ENCODE assay signal across 13 cellular contexts in the genomic region with DNA sequence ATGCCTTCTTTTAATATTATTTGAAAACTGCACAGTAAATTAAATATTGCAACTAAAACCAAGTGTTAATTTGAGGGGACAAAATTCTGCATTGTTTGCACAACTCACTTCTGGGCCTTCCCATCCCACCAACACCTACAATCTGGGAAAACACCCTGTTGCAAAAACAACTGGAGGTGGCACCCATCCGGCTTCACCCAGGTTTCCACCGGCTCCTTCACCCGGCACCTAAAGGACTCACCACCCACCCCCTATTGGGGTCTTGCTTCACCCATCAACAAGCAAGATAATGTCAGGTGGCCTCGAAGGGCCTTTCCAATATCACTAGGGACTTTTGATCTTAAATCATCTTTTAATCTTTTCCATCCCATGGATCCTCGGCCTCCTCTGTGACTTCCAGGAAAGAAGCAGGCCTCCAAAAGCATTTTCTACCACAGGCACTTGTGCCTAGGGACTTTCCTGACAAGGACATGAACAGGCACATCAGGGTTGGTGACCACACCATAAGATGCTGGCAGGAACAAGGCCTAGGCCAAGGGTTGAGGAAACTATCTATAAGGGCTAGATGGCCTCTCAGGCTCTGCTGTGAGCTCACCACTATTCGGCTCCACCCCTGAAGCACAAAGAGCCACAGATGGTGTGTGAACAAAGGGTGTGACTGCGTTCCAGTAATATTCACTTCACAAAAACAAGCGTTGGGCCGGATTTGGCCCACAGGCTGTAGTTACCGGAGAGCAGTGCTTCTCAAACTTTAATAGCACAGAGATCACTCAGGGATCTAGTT.
DNase-seq lines count a peak whose midpoint lies in the region; ATAC-seq and TF ChIP-seq lines count a peak whose summit lies in the region.
"Had no signal": no experiment of that assay in that cellular context is flagged by ENCODE, and none has a peak within 500 bp of the region (broad histone marks: within the 10 kb centered on the region; RNA-seq: fewer than 3 reads in every experiment).

No MANE protein-coding gene starts in this region.

- CTCF ChIA-PET in activated CD8-positive, alpha-beta T cell treated with anti-CD3 and anti-CD28 coated beads, Interleukin-2, amount 10 ng/mL, durations not matched to agents 7 days and 5 days (lab: Charles Lee) = no interaction called here
- CTCF ChIA-PET in CD4-positive, alpha-beta T cell (lab: Charles Lee) = no interaction called here

- H3K27me3 ChIP-seq in CD4-positive, alpha-beta T cell (ENCODE audit: control insufficient read depth, insufficient read depth, low read length) = no peaks in the 10 kb centered on the region
- H3K27me3 ChIP-seq in left ventricle myocardium inferior (ENCODE audit: low read depth) = no peaks in the 10 kb centered on the region
- no peaks in the 10 kb centered on the region for H3K27me3 ChIP-seq in effector memory CD4-positive, alpha-beta T cell (replicated peaks; ENCODE audit: control insufficient read depth, insufficient read depth, low read length, poor library complexity, severe bottlenecking)

- TF ChIP-seq CTCF in CD4-positive, alpha-beta T cell (IDR thresholded peaks at IDR 0.05) = no peak
- no peak for TF ChIP-seq CTCF in left ventricle myocardium inferior (IDR thresholded peaks at IDR 0.05; ENCODE audit: borderline replicate concordance)

- H3K4me1 Mint-ChIP-seq in activated CD4-positive, alpha-beta T cell treated with anti-CD3 and anti-CD28 coated beads, Interleukin-2, amount 10 ng/mL, durations not matched to agents 24 days and 14 days = peaks cover 70% of the 10 kb centered on the region
- peaks cover 83% of the 10 kb centered on the region for H3K4me1 Mint-ChIP-seq in activated CD8-positive, alpha-beta T cell treated with anti-CD3 and anti-CD28 coated beads, Interleukin-2, amount 10 ng/mL, durations not matched to agents 7 days and 5 days (ENCODE audit: low read depth)
- H3K4me1 Mint-ChIP-seq in immature natural killer cell = peaks cover 67 to 80% of the 10 kb centered on the region in 2 donors
- H3K4me1 Mint-ChIP-seq in stimulated activated naive CD8-positive, alpha-beta T cell treated with anti-CD3 and anti-CD28 coated beads, Interleukin-15, Interleukin-2, amounts not matched to agents 100 ng/mL and 50 ng/mL, for 24 hours (ENCODE audit: low read depth) = peaks cover 76% of the 10 kb centered on the region
- peaks cover 14% of the 10 kb centered on the region for H3K4me1 Mint-ChIP-seq in CD4-positive, alpha-beta T cell (ENCODE audit: low read depth)

- POLR2A ChIA-PET in activated CD8-positive, alpha-beta T cell treated with anti-CD3 and anti-CD28 coated beads, Interleukin-2, amount 10 ng/mL, durations not matched to agents 7 days and 5 days (lab: Charles Lee) = no interaction called here
- POLR2A ChIA-PET in CD4-positive, alpha-beta T cell (lab: Charles Lee) = no interaction called here

- no peak for ATAC-seq in activated CD8-positive, alpha-beta T cell treated with anti-CD3 and anti-CD28 coated beads, Interleukin-2, amount 10 ng/mL, durations not matched to agents 7 days and 5 days
- no peak for ATAC-seq in CD4-positive, alpha-beta T cell (ENCODE audit: poor library complexity)

- no peak overlapping the region for H3K4me3 ChIP-seq in left ventricle myocardium inferior
- H3K4me3 ChIP-seq in effector memory CD4-positive, alpha-beta T cell (ENCODE audit: insufficient read depth, low read depth, low read length, poor library complexity, severe bottlenecking) = no peak overlapping the region

- peak overlapping the region; percentile 24 for H3K4me3 Mint-ChIP-seq in activated CD4-positive, alpha-beta T cell treated with anti-CD3 and anti-CD28 coated beads, Interleukin-2, amount 10 ng/mL, durations not matched to agents 24 days and 14 days
- H3K4me3 Mint-ChIP-seq in activated CD8-positive, alpha-beta T cell treated with anti-CD3 and anti-CD28 coated beads, Interleukin-2, amount 10 ng/mL, durations not matched to agents 7 days and 5 days = no peak overlapping the region
- peak overlapping the region; percentile 12 to 85 (median 72) for H3K4me3 Mint-ChIP-seq in immature natural killer cell
- peak overlapping the region; percentile 12 for H3K4me3 Mint-ChIP-seq in stimulated activated naive CD8-positive, alpha-beta T cell treated with anti-CD3 and anti-CD28 coated beads, Interleukin-15, Interleukin-2, amounts not matched to agents 100 ng/mL and 50 ng/mL, for 24 hours
- no peak overlapping the region for H3K4me3 Mint-ChIP-seq in CD4-positive, alpha-beta T cell
- H3K4me3 Mint-ChIP-seq: CD14-positive monocyte had no signal

- no peaks in the 10 kb centered on the region for H3K27me3 Mint-ChIP-seq in activated CD4-positive, alpha-beta T cell treated with anti-CD3 and anti-CD28 coated beads, Interleukin-2, amount 10 ng/mL, durations not matched to agents 24 days and 14 days
- no peaks in the 10 kb centered on the region for H3K27me3 Mint-ChIP-seq in activated CD8-positive, alpha-beta T cell treated with anti-CD3 and anti-CD28 coated beads, Interleukin-2, amount 10 ng/mL, durations not matched to agents 7 days and 5 days (ENCODE audit: low read depth)
- H3K27me3 Mint-ChIP-seq in immature natural killer cell (ENCODE audit: low read depth in 3 of 3) = peaks cover 0 to 2% (median 0%) of the 10 kb centered on the region in 3 donors
- H3K27me3 Mint-ChIP-seq in stimulated activated naive CD8-positive, alpha-beta T cell treated with anti-CD3 and anti-CD28 coated beads, Interleukin-15, Interleukin-2, amounts not matched to agents 100 ng/mL and 50 ng/mL, for 24 hours = no peaks in the 10 kb centered on the region
- H3K27me3 Mint-ChIP-seq in CD4-positive, alpha-beta T cell = no peaks in the 10 kb centered on the region

- peak overlapping the region; percentile 90 for H3K27ac Mint-ChIP-seq in activated CD4-positive, alpha-beta T cell treated with anti-CD3 and anti-CD28 coated beads, Interleukin-2, amount 10 ng/mL, durations not matched to agents 24 days and 14 days
- peak overlapping the region; percentile 66 for H3K27ac Mint-ChIP-seq in activated CD8-positive, alpha-beta T cell treated with anti-CD3 and anti-CD28 coated beads, Interleukin-2, amount 10 ng/mL, durations not matched to agents 7 days and 5 days
- H3K27ac Mint-ChIP-seq in immature natural killer cell = peak overlapping the region; percentile 82 to 98 (median 96)
- peak overlapping the region; percentile 91 for H3K27ac Mint-ChIP-seq in stimulated activated naive CD8-positive, alpha-beta T cell treated with anti-CD3 and anti-CD28 coated beads, Interleukin-15, Interleukin-2, amounts not matched to agents 100 ng/mL and 50 ng/mL, for 24 hours
- no peak overlapping the region for H3K27ac Mint-ChIP-seq in CD4-positive, alpha-beta T cell

- DNase-seq in activated CD4-positive, alpha-beta T cell treated with anti-CD3 and anti-CD28 coated beads, Interleukin-2, amount 10 ng/mL, durations not matched to agents 24 days and 14 days = peak; percentile 76
- no peak for DNase-seq in activated CD4-positive, alpha-beta T cell treated with anti-CD3 and anti-CD28 coated beads for 4 hours
- peak; percentile 22 for DNase-seq in activated CD8-positive, alpha-beta T cell treated with anti-CD3 and anti-CD28 coated beads, Interleukin-2, amount 10 ng/mL, durations not matched to agents 7 days and 5 days
- peak; percentile 61 to 77 (median 74) for DNase-seq in immature natural killer cell
- DNase-seq in CD4-positive, alpha-beta T cell = no peak
- DNase-seq in left ventricle myocardium inferior = no peak
- no peak for DNase-seq in effector memory CD4-positive, alpha-beta T cell
- DNase-seq: 8988T; activated naive CD4-positive, alpha-beta T cell; NCI-H187 treated with DMSO at 0.1 percent for 48 hours; NCI-H510A treated with DMSO at 0.1 percent for 48 hours had no signal

- H3K36me3 Mint-ChIP-seq in activated CD4-positive, alpha-beta T cell treated with anti-CD3 and anti-CD28 coated beads, Interleukin-2, amount 10 ng/mL, durations not matched to agents 24 days and 14 days (ENCODE audit: low read depth) = peaks cover 58% of the 10 kb centered on the region
- H3K36me3 Mint-ChIP-seq in activated CD8-positive, alpha-beta T cell treated with anti-CD3 and anti-CD28 coated beads, Interleukin-2, amount 10 ng/mL, durations not matched to agents 7 days and 5 days (ENCODE audit: low read depth) = peaks cover 60% of the 10 kb centered on the region
- H3K36me3 Mint-ChIP-seq in immature natural killer cell = peaks cover 0 to 11% (median 10%) of the 10 kb centered on the region in 3 donors
- peaks cover 20% of the 10 kb centered on the region for H3K36me3 Mint-ChIP-seq in stimulated activated naive CD8-positive, alpha-beta T cell treated with anti-CD3 and anti-CD28 coated beads, Interleukin-15, Interleukin-2, amounts not matched to agents 100 ng/mL and 50 ng/mL, for 24 hours (ENCODE audit: low read depth)
- H3K36me3 Mint-ChIP-seq in CD4-positive, alpha-beta T cell (ENCODE audit: low read depth) = no peaks in the 10 kb centered on the region

- H3K27ac ChIP-seq in CD4-positive, alpha-beta T cell (ENCODE audit: low read depth, low read length) = no peak overlapping the region
- H3K27ac ChIP-seq in left ventricle myocardium inferior (replicated peaks) = no peak overlapping the region
- no peak overlapping the region for H3K27ac ChIP-seq in effector memory CD4-positive, alpha-beta T cell (ENCODE audit: insufficient read depth, low read length, poor library complexity, severe bottlenecking)

- H3K9me3 ChIP-seq in CD4-positive, alpha-beta T cell (ENCODE audit: control insufficient read depth, low read length) = no peaks in the 10 kb centered on the region
- peaks cover 5% of the 10 kb centered on the region for H3K9me3 ChIP-seq in left ventricle myocardium inferior (replicated peaks)
- H3K9me3 ChIP-seq in effector memory CD4-positive, alpha-beta T cell (ENCODE audit: control insufficient read depth, low read length) = no peaks in the 10 kb centered on the region

- peaks cover 16% of the 10 kb centered on the region for H3K4me1 ChIP-seq in left ventricle myocardium inferior
- H3K4me1 ChIP-seq in effector memory CD4-positive, alpha-beta T cell (ENCODE audit: control insufficient read depth, insufficient read depth, low read length, poor library complexity, severe bottlenecking) = peaks cover 6% of the 10 kb centered on the region

- peaks cover 15% of the 10 kb centered on the region for H3K9me3 Mint-ChIP-seq in activated CD4-positive, alpha-beta T cell treated with anti-CD3 and anti-CD28 coated beads, Interleukin-2, amount 10 ng/mL, durations not matched to agents 24 days and 14 days
- H3K9me3 Mint-ChIP-seq in activated CD8-positive, alpha-beta T cell treated with anti-CD3 and anti-CD28 coated beads, Interleukin-2, amount 10 ng/mL, durations not matched to agents 7 days and 5 days (ENCODE audit: insufficient read depth) = peaks cover 17% of the 10 kb centered on the region
- H3K9me3 Mint-ChIP-seq in immature natural killer cell = no peaks in the 10 kb centered on the region
- H3K9me3 Mint-ChIP-seq in stimulated activated naive CD8-positive, alpha-beta T cell treated with anti-CD3 and anti-CD28 coated beads, Interleukin-15, Interleukin-2, amounts not matched to agents 100 ng/mL and 50 ng/mL, for 24 hours = no peaks in the 10 kb centered on the region
- H3K9me3 Mint-ChIP-seq in CD4-positive, alpha-beta T cell = no peaks in the 10 kb centered on the region

- intact Hi-C loops in activated CD4-positive, alpha-beta T cell treated with anti-CD3 and anti-CD28 coated beads, Interleukin-2, amount 10 ng/mL, durations not matched to agents 24 days and 14 days (cut with micrococcal nuclease) = no loop called here
- intact Hi-C loops in CD4-positive, alpha-beta T cell (cut with DNase I, micrococcal nuclease) = no loop called here
- intact Hi-C loops in left ventricle myocardium inferior (cut with micrococcal nuclease) = no loop called here

- no peaks in the 10 kb centered on the region for H3K36me3 ChIP-seq in left ventricle myocardium inferior
- H3K36me3 ChIP-seq in effector memory CD4-positive, alpha-beta T cell (ENCODE audit: control insufficient read depth, insufficient read depth, low read length) = no peaks in the 10 kb centered on the region

Comparison
In these comparisons a context has a peak if more than half of its experiments do, and no peak if none do; other contexts are left out.
1. DNase-seq: peak in activated CD4-positive, alpha-beta T cell treated with anti-CD3 and anti-CD28 coated beads, Interleukin-2, amount 10 ng/mL, durations not matched to agents 24 days and 14 days (single experiment), activated CD8-positive, alpha-beta T cell treated with anti-CD3 and anti-CD28 coated beads, Interleukin-2, amount 10 ng/mL, durations not matched to agents 7 days and 5 days (single experiment) and immature natural killer cell (3 of 3); none in activated CD4-positive, alpha-beta T cell treated with anti-CD3 and anti-CD28 coated beads for 4 hours (0 of 2), CD4-positive, alpha-beta T cell (0 of 10), left ventricle myocardium inferior (single experiment) and effector memory CD4-positive, alpha-beta T cell (0 of 3).
2. H3K4me3 Mint-ChIP-seq: peak in activated CD4-positive, alpha-beta T cell treated with anti-CD3 and anti-CD28 coated beads, Interleukin-2, amount 10 ng/mL, durations not matched to agents 24 days and 14 days (single experiment), immature natural killer cell (5 of 5) and stimulated activated naive CD8-positive, alpha-beta T cell treated with anti-CD3 and anti-CD28 coated beads, Interleukin-15, Interleukin-2, amounts not matched to agents 100 ng/mL and 50 ng/mL, for 24 hours (single experiment); none in activated CD8-positive, alpha-beta T cell treated with anti-CD3 and anti-CD28 coated beads, Interleukin-2, amount 10 ng/mL, durations not matched to agents 7 days and 5 days (single experiment) and CD4-positive, alpha-beta T cell (single experiment).